Comparison of ENCODE assay signal across 23 cellular contexts in genomic region chr1:16149702-16150488, GRCh38. TPM values are rescaled to one million over a fixed set of nuclear protein-coding genes. Genes with fewer than 3 reads are reported as not detected.
DNase-seq lines count a peak whose midpoint lies in the region; ATAC-seq and TF ChIP-seq lines count a peak whose summit lies in the region.
"Had no signal": no experiment of that assay in that cellular context is flagged by ENCODE, and none has a peak within 500 bp of the region (broad histone marks: within the 10 kb centered on the region; RNA-seq: fewer than 3 reads in every experiment).

No MANE protein-coding gene starts in this region.

- H2BK15ac ChIP-seq in IMR-90 (ENCODE audit: low read depth, low read length) (no peak overlapping the region), mesendoderm (replicated peaks; ENCODE audit: low read depth) (no peak overlapping the region)

- H3K9ac ChIP-seq in IMR-90 (ENCODE audit: low read depth, low read length) = peak overlapping the region; percentile 63; the same call in 1 of the 2 replicates
- H3K9ac ChIP-seq in adipocyte (ENCODE audit: low read length) = peak overlapping the region; percentile 19
- H3K9ac ChIP-seq in mesendoderm (ENCODE audit: low read length) = no peak overlapping the region

- H3K4me2 ChIP-seq in IMR-90 (ENCODE audit: low read depth, low read length) (no peak overlapping the region), mesendoderm (ENCODE audit: low read length) (no peak overlapping the region)

- TF ChIP-seq RAD21 in IMR-90 (IDR thresholded peaks at IDR 0.05; ENCODE audit: low read length) = no peak

- no peak overlapping the region; the same call in 1 of the 2 replicates for H4K5ac ChIP-seq in IMR-90 (ENCODE audit: low read depth, low read length)
- H4K5ac ChIP-seq in mesendoderm (ENCODE audit: low read length) = no peak overlapping the region

- H3K18ac ChIP-seq in IMR-90 (ENCODE audit: low read depth, low read length) = no peak overlapping the region
- H3K18ac ChIP-seq in mesendoderm (ENCODE audit: low read length) = no peak overlapping the region

- 100% methylated on average over 1 of the region's 12 CpGs; no CpG with 5 or more reads in 1 of the 2 experiments for WGBS in IMR-90 (ENCODE audit: extremely low coverage in 2 of 2, insufficient read length in 1 of 2), 2 experiments
- no CpG with 5 or more reads among the region's 12 CpGs for WGBS in mesendoderm (ENCODE audit: extremely low coverage, insufficient coverage, low lambda C conversion rate)
- WGBS in thyroid gland, 2 donors = 85 to 88% methylated on average over 10 to 12 of the region's 12 CpGs

- H3K4ac ChIP-seq in IMR-90 (ENCODE audit: low read depth, low read length) = peak overlapping the region; percentile 95
- H3K4ac ChIP-seq in mesendoderm (ENCODE audit: low read depth, low read length) = no peak overlapping the region

- CTCF ChIA-PET in IMR-90 (lab: Yijun Ruan, JAX) = no interaction called here

- no peak overlapping the region for H2AFZ ChIP-seq in IMR-90 (replicated peaks; ENCODE audit: low read length, poor library complexity)

- H3K4me3 ChIP-seq in IMR-90 (ENCODE audit: insufficient read depth, low read depth, low read length) (no peak overlapping the region), adipocyte (ENCODE audit: low read length) (no peak overlapping the region), mesendoderm (ENCODE audit: low read length) (no peak overlapping the region), thyroid gland (replicated peaks in 1 of 3) (no peak overlapping the region)
- H3K4me3 ChIP-seq: esophagus muscularis mucosa, GM12878, HAP-1, prostate gland, SJSA1, thoracic aorta had no signal

- H3K27me3 ChIP-seq in IMR-90 (ENCODE audit: control insufficient read depth, insufficient read depth, low read length) (no peaks in the 10 kb centered on the region), adipocyte (replicated peaks; ENCODE audit: control insufficient read depth, insufficient read depth, low read length) (no peaks in the 10 kb centered on the region), mesendoderm (ENCODE audit: insufficient read depth, low read length, poor library complexity) (no peaks in the 10 kb centered on the region), thyroid gland (no peaks in the 10 kb centered on the region)
- H3K27me3 ChIP-seq: esophagus muscularis mucosa, SJSA1 had no signal

- POLR2A ChIA-PET in IMR-90 (lab: Charles Lee; ENCODE audit: unreplicated experiment) = no interaction called here

- H2BK120ac ChIP-seq in IMR-90 (ENCODE audit: low read depth, low read length) (no peak overlapping the region), mesendoderm (ENCODE audit: low read depth, low read length) (no peak overlapping the region)

- DNase-seq in IMR-90 = no peak
- DNase-seq in adipocyte (ENCODE audit: low read depth) = no peak
- DNase-seq in mesendoderm = no peak
- DNase-seq in thyroid gland = no peak
- no peak for DNase-seq in epidermal melanocyte (ENCODE audit: insufficient read length, low spot score)
- DNase-seq in NCI-H187 treated with DMSO at 0.1 percent for 48 hours (lab: John Stamatoyannopoulos, UW) = no peak
- DNase-seq: activated CD4-positive, alpha-beta T cell treated with anti-CD3 and anti-CD28 coated beads for 48 hours; DND-41; Karpas-422; left colon; NCI-H2029; NCI-H226; NCI-H82; OCI-M1 had no signal

- H3K79me2 ChIP-seq in mesendoderm (ENCODE audit: control insufficient read depth, insufficient read depth, low read length) = peaks cover 99% of the 10 kb centered on the region

- H3K56ac ChIP-seq in IMR-90 (ENCODE audit: extremely low read depth, insufficient read depth, low read length) = no peak overlapping the region
- H3K56ac ChIP-seq in mesendoderm (ENCODE audit: low read length) = peak overlapping the region; percentile 29

- no TSS peak for BruUV-seq in IMR-90 (replicated peaks; lab: Mats Ljungman, UMichigan)

- ATAC-seq in IMR-90 (ENCODE audit: low read depth) (no peak), HG02798 (IDR thresholded peaks at IDR 0.05; ENCODE audit: poor library complexity, unreplicated experiment) (no peak), GM19452 (IDR thresholded peaks at IDR 0.05; ENCODE audit: unreplicated experiment) (no peak)
- ATAC-seq: GM12878; left colon; stimulated activated memory B cell treated with anti-CD40 and anti-IgM and Interleukin-4, amounts not matched to agents 10 μg/mL and 1 μg/mL and 100 μg/mL, for 72 hours had no signal

- peaks cover 53% of the 10 kb centered on the region for H3K4me1 ChIP-seq in IMR-90 (ENCODE audit: control insufficient read depth, insufficient read depth, low read length)
- peaks cover 47% of the 10 kb centered on the region for H3K4me1 ChIP-seq in adipocyte (ENCODE audit: control insufficient read depth, insufficient read depth, low read length)
- H3K4me1 ChIP-seq in mesendoderm (ENCODE audit: control insufficient read depth, low read depth, low read length) = peaks cover 35% of the 10 kb centered on the region
- H3K4me1 ChIP-seq in thyroid gland = peaks cover 69 to 77% of the 10 kb centered on the region in 2 donors

- dilution Hi-C loops in IMR-90 (cut with HindIII; ENCODE audit: low sequenced_read_pairs, unreplicated experiment) = no loop called here

- no peaks in the 10 kb centered on the region for H3K9me3 ChIP-seq in IMR-90 (ENCODE audit: control insufficient read depth, insufficient read depth, low read length)
- H3K9me3 ChIP-seq in adipocyte (ENCODE audit: control insufficient read depth, low read length) = no peaks in the 10 kb centered on the region
- H3K9me3 ChIP-seq in thyroid gland = no peaks in the 10 kb centered on the region
- H3K9me3 ChIP-seq: esophagus muscularis mucosa, HAP-1, prostate gland, SJSA1, thoracic aorta had no signal

- peak overlapping the region; percentile 62; the same call in 1 of the 2 replicates for H2AK5ac ChIP-seq in IMR-90 (ENCODE audit: low read depth, low read length)
- H2AK5ac ChIP-seq in mesendoderm (ENCODE audit: low read length) = no peak overlapping the region

- intact Hi-C loops in IMR-90 (cut with micrococcal nuclease) = no loop called here
- intact Hi-C loops in thyroid gland (cut with DNase I) = no loop called here

- peaks cover 16% of the 10 kb centered on the region for H4K20me1 ChIP-seq in IMR-90 (ENCODE audit: insufficient read depth, low read length)

- in situ Hi-C loops in IMR-90 (cut with MboI; ENCODE audit: low sequenced_read_pairs) = no loop called here

- H2BK5ac ChIP-seq in IMR-90 (ENCODE audit: low read depth, low read length, poor library complexity, severe bottlenecking) (peak overlapping the region; percentile 99), mesendoderm (ENCODE audit: low read length) (no peak overlapping the region)

- TF ChIP-seq CTCF in IMR-90 (conservative IDR thresholded peaks at IDR 0.05; ENCODE audit: low read depth, low read length) (no peak), thyroid gland (IDR thresholded peaks at IDR 0.05) (no peak)

- no peak overlapping the region for H4K91ac ChIP-seq in IMR-90 (ENCODE audit: insufficient read depth, low read depth, low read length)

- peaks cover 10 to 80% of the 10 kb centered on the region in 2 experiments; a peak in 3 of 4 replicates for H3K79me1 ChIP-seq in IMR-90 (ENCODE audit: low read depth in 1 of 2, low read length in 2 of 2)
- peaks cover 9% of the 10 kb centered on the region for H3K79me1 ChIP-seq in mesendoderm (ENCODE audit: low read length)

- TF ChIP-seq POLR2A in IMR-90 (IDR thresholded peaks at IDR 0.05; ENCODE audit: low read depth, low read length) = no peak
- TF ChIP-seq POLR2A in thyroid gland (IDR thresholded peaks at IDR 0.05) = no peak

- H3K27ac ChIP-seq in IMR-90 (ENCODE audit: insufficient read depth, low read length) (peak overlapping the region; percentile 96; the same call in 1 of the 2 replicates), mesendoderm (ENCODE audit: low read depth, low read length) (peak overlapping the region; percentile 72), thyroid gland (peak overlapping the region in 2 of 3 donors; percentile 85 to 90)
- H3K27ac ChIP-seq: SJSA1 had no signal

- H3K36me3 ChIP-seq in IMR-90 (ENCODE audit: control insufficient read depth, insufficient read depth, low read length) (peaks cover 45% of the 10 kb centered on the region), adipocyte (ENCODE audit: control insufficient read depth, insufficient read depth, low read length, severe bottlenecking) (no peaks in the 10 kb centered on the region), mesendoderm (ENCODE audit: control insufficient read depth, insufficient read depth, low read length) (peaks cover 22% of the 10 kb centered on the region), thyroid gland (peaks cover 16 to 17% of the 10 kb centered on the region in 2 donors)
- H3K36me3 ChIP-seq: prostate gland had no signal

- peaks cover 27% of the 10 kb centered on the region for H3K9me1 ChIP-seq in IMR-90 (ENCODE audit: insufficient read depth, low read length)

- no peak overlapping the region for H2BK20ac ChIP-seq in IMR-90 (ENCODE audit: low read depth, low read length)

- H4K8ac ChIP-seq in IMR-90 (ENCODE audit: low read depth in 2 of 2, low read length in 2 of 2) (0 out of 4 replicates have a peak overlapping the region, but pooled peaks of 1 of the 2 experiments have one; percentile 11), mesendoderm (ENCODE audit: low read depth, low read length) (no peak overlapping the region)

- H2AK9ac ChIP-seq in IMR-90 (replicated peaks; ENCODE audit: low read depth, low read length, poor library complexity) = peak overlapping the region; percentile 48

- H3K23ac ChIP-seq in IMR-90 (ENCODE audit: low read depth, low read length) = no peak overlapping the region
- no peak overlapping the region for H3K23ac ChIP-seq in mesendoderm (ENCODE audit: low read length)

- H3K14ac ChIP-seq in IMR-90 (replicated peaks; ENCODE audit: low read depth, low read length) = no peak overlapping the region

TF ChIP-seq in IMR-90, 13 proteins besides CTCF, POLR2A, EP300 and RAD21 (continues in another document):
- TF ChIP-seq MAZ (IDR thresholded peaks at IDR 0.05; ENCODE audit: borderline replicate concordance, low read depth, low read length) (no peak), RCOR1 (IDR thresholded peaks at IDR 0.05; ENCODE audit: insufficient replicate concordance, low read length) (no peak), RFX5 (IDR thresholded peaks at IDR 0.05; ENCODE audit: low read depth, low read length) (no peak), BHLHE40 (IDR thresholded peaks at IDR 0.05; ENCODE audit: low read depth, low read length) (no peak), FOS (IDR thresholded peaks at IDR 0.05; ENCODE audit: low read depth, low read length) (no peak)

RNA-seq across cellular contexts. Expression of gene EPHA2, which starts 6.0 kb away (rescaled TPM):
- 22.5 and 24.0 TPM in 2 replicates for total RNA-seq in IMR-90 (2012; rRNA removed)
- polyA plus RNA-seq in IMR-90 (2012; rRNA removed) = 72.6 and 82.5 TPM in 2 replicates
- polyA plus RNA-seq in IMR-90 (2012; cell fraction: cytosol; rRNA removed) = 65.8 and 89.5 TPM in 2 replicates
- polyA plus RNA-seq in IMR-90 (2012; cell fraction: nucleus; rRNA removed; ENCODE audit: low replicate concordance) = 96.5 and 215 TPM in 2 replicates
- polyA plus RNA-seq in mesendoderm (2013, experiment 1 of 2) = 78.4 TPM
- 74.3 TPM for polyA plus RNA-seq in mesendoderm (2013, experiment 2 of 2)
- 10 to 100 TPM; 22.3 to 53.2 (median 29.3) TPM for total RNA-seq in thyroid gland
